ENCODE assay signal across 8 cellular contexts in genomic region chr2:222024934-222025890, GRCh38.
DNase-seq lines count a peak whose midpoint lies in the region; ATAC-seq, FAIRE-seq and TF ChIP-seq lines count a peak whose summit lies in the region.

No MANE protein-coding gene starts in this region.

- DNase-seq in DMS53 (lab: John Stamatoyannopoulos, UW), result peak; percentile 61
- peak; percentile 52 for DNase-seq in HT-29 (ENCODE audit: low spot score)
- DNase-seq in endothelial cell of umbilical vein (ENCODE audit: low read depth, low spot score), result peak; percentile 50
- no peak for DNase-seq in thyroid gland

- TF ChIP-seq RAD21 in neural cell (conservative IDR thresholded peaks at IDR 0.05), result peak; percentile 82

- no peak overlapping the region for H3K27ac ChIP-seq in OCI-LY1 (ENCODE audit: low read depth, low read length, poor library complexity, severe bottlenecking)
- H3K27ac ChIP-seq in endothelial cell of umbilical vein (ENCODE audit: insufficient read depth, low read depth, low read length), result no peak overlapping the region
- H3K27ac ChIP-seq in neural cell (ENCODE audit: low read length), result no peak overlapping the region
- no peak overlapping the region for H3K27ac ChIP-seq in thyroid gland

- no peak overlapping the region for H3K4me3 ChIP-seq in OCI-LY1 (ENCODE audit: low read depth, low read length, poor library complexity, severe bottlenecking)
- H3K4me3 ChIP-seq in endothelial cell of umbilical vein (replicated peaks in 1 of 3; ENCODE audit: insufficient read depth in 1 of 3, low read depth in 1 of 3, low read length in 3 of 3), result no peak overlapping the region
- peak overlapping the region; percentile 31 for H3K4me3 ChIP-seq in neural cell (ENCODE audit: low read length)
- H3K4me3 ChIP-seq in thyroid gland (replicated peaks in 1 of 3), result no peak overlapping the region

- FAIRE-seq in endothelial cell of umbilical vein (lab: Jason Lieb, UNC), result peak; percentile 72

- H4K20me1 ChIP-seq in OCI-LY1 (ENCODE audit: insufficient read depth, low read length) (no peaks in the 10 kb centered on the region), endothelial cell of umbilical vein (replicated peaks; ENCODE audit: control insufficient read depth, extremely low read depth, insufficient read depth, low read length) (no peaks in the 10 kb centered on the region), neural cell (ENCODE audit: insufficient read depth) (no peaks in the 10 kb centered on the region)

- intact Hi-C loops in endothelial cell of umbilical vein (cut with micrococcal nuclease) (loop anchor here (10.0 kb wide), 1 partner anchor 590 kb away; no protein-coding TSS in a partner anchor), thyroid gland (cut with DNase I) (no loop called here)

- no peaks in the 10 kb centered on the region for H3K27me3 ChIP-seq in OCI-LY1 (ENCODE audit: insufficient read depth, low read length)
- H3K27me3 ChIP-seq in endothelial cell of umbilical vein (ENCODE audit: control insufficient read depth in 2 of 2, insufficient read depth in 2 of 2, low read length in 2 of 2), result peaks cover 0 to 8% of the 10 kb centered on the region in 2 experiments
- no peaks in the 10 kb centered on the region for H3K27me3 ChIP-seq in neural cell (ENCODE audit: insufficient read depth, low read depth, low read length)
- no peaks in the 10 kb centered on the region for H3K27me3 ChIP-seq in thyroid gland

- H3K9me2 ChIP-seq in OCI-LY1 (ENCODE audit: low read depth, low read length), result no peaks in the 10 kb centered on the region
- H3K9me2 ChIP-seq in neural cell (ENCODE audit: insufficient read depth, low read length), result no peaks in the 10 kb centered on the region

- dilution Hi-C loops in endothelial cell of umbilical vein (cut with MboI; ENCODE audit: extremely low pct_ligation_motif_present, low sequenced_read_pairs), result no loop called here

- H3K4me1 ChIP-seq in OCI-LY1 (ENCODE audit: insufficient read depth, low read length, severe bottlenecking) (no peaks in the 10 kb centered on the region), endothelial cell of umbilical vein (ENCODE audit: control insufficient read depth, extremely low read depth, insufficient read depth, low read length) (no peaks in the 10 kb centered on the region), thyroid gland (no peaks in the 10 kb centered on the region)

- TF ChIP-seq CTCF in OCI-LY1 (IDR thresholded peaks at IDR 0.05; ENCODE audit: low read length) (peak; percentile 59), endothelial cell of umbilical vein (IDR thresholded peaks at IDR 0.05; ENCODE audit: extremely low read depth in 1 of 2, insufficient read depth in 1 of 2, low read depth in 1 of 2, low read length in 2 of 2) (peak; percentile 24 to 45), neural cell (IDR thresholded peaks at IDR 0.05; ENCODE audit: poor library complexity, severe bottlenecking) (peak; percentile 82), thyroid gland (IDR thresholded peaks at IDR 0.05) (peak in 3 of 6 experiments; percentile 39 to 60 (median 44))

- POLR2A ChIA-PET in endothelial cell of umbilical vein (lab: Charles Lee), result no interaction called here

- no peaks in the 10 kb centered on the region for H3K9me1 ChIP-seq in endothelial cell of umbilical vein (replicated peaks; ENCODE audit: control insufficient read depth, extremely low read depth, insufficient read depth, low read length)

- TF ChIP-seq EP300 in neural cell (conservative IDR thresholded peaks at IDR 0.05; ENCODE audit: poor library complexity, severe bottlenecking), result no peak

- H3F3A ChIP-seq in OCI-LY1 (ENCODE audit: insufficient read depth, low read length), result no peaks in the 10 kb centered on the region
- no peaks in the 10 kb centered on the region for H3F3A ChIP-seq in neural cell (ENCODE audit: insufficient read depth, low read length, poor library complexity, severe bottlenecking)

- H3K79me2 ChIP-seq in OCI-LY1 (ENCODE audit: insufficient read depth, low read length) (no peaks in the 10 kb centered on the region), endothelial cell of umbilical vein (ENCODE audit: control insufficient read depth, insufficient read depth, low read length) (no peaks in the 10 kb centered on the region), neural cell (replicated peaks; ENCODE audit: insufficient read depth, low read length) (no peaks in the 10 kb centered on the region)

- CTCF ChIA-PET in endothelial cell of umbilical vein (lab: Charles Lee), result interaction anchor here (0.6 to 3.1 kb wide), 21 partner anchors 9 to 914 kb away, joined by 3 to 22 read pairs (median 4); partner anchors contain the start of gene MOGAT1

- ATAC-seq in GM19351 (IDR thresholded peaks at IDR 0.05; ENCODE audit: unreplicated experiment) (no peak), GM21825 (IDR thresholded peaks at IDR 0.05; ENCODE audit: unreplicated experiment) (no peak)

- H3K9ac ChIP-seq in OCI-LY1 (ENCODE audit: low read length), result no peak overlapping the region
- no peak overlapping the region for H3K9ac ChIP-seq in endothelial cell of umbilical vein (replicated peaks; ENCODE audit: extremely low read depth, insufficient read depth, low read length)
- no peak overlapping the region for H3K9ac ChIP-seq in neural cell (ENCODE audit: low read length)

- H3K9me3 ChIP-seq in OCI-LY1 (ENCODE audit: low read length), result no peaks in the 10 kb centered on the region
- H3K9me3 ChIP-seq in endothelial cell of umbilical vein (replicated peaks; ENCODE audit: control insufficient read depth, insufficient read depth, low read length), result no peaks in the 10 kb centered on the region
- H3K9me3 ChIP-seq in neural cell (ENCODE audit: low read length), result no peaks in the 10 kb centered on the region
- no peaks in the 10 kb centered on the region for H3K9me3 ChIP-seq in thyroid gland

- H2AFZ ChIP-seq in OCI-LY1 (ENCODE audit: low read length) (no peak overlapping the region), endothelial cell of umbilical vein (ENCODE audit: low read depth, low read length) (no peak overlapping the region), neural cell (ENCODE audit: low read depth, low read length) (no peak overlapping the region)

- TF ChIP-seq POLR2A in endothelial cell of umbilical vein (IDR thresholded peaks at IDR 0.05; ENCODE audit: low read depth, low read length) (no peak), thyroid gland (IDR thresholded peaks at IDR 0.05) (no peak)

- no TSS peak for BruUV-seq in endothelial cell of umbilical vein (replicated peaks; lab: Mats Ljungman, UMichigan)

- H3K36me3 ChIP-seq in OCI-LY1 (ENCODE audit: insufficient read depth, low read length) (no peaks in the 10 kb centered on the region), endothelial cell of umbilical vein (ENCODE audit: control insufficient read depth in 2 of 2, extremely low read depth in 1 of 2, insufficient read depth in 2 of 2, low read length in 2 of 2) (no peaks in the 10 kb centered on the region), neural cell (ENCODE audit: insufficient read depth, low read length) (no peaks in the 10 kb centered on the region), thyroid gland (no peaks in the 10 kb centered on the region)

- WGBS in thyroid gland, 2 donors, result 29 to 36% methylated on average over 8 of the region's 8 CpGs

- no peak overlapping the region for H3K4me2 ChIP-seq in OCI-LY1 (ENCODE audit: low read length)
- H3K4me2 ChIP-seq in endothelial cell of umbilical vein (ENCODE audit: insufficient read depth, low read length), result no peak overlapping the region
- no peak overlapping the region for H3K4me2 ChIP-seq in neural cell (ENCODE audit: low read length)

TF ChIP-seq in endothelial cell of umbilical vein, 7 proteins besides CTCF, POLR2A, EP300 and RAD21:
- TF ChIP-seq GATA2 (IDR thresholded peaks at IDR 0.05; ENCODE audit: insufficient read depth, insufficient read length, low read depth, low read length), result no peak
- no peak for TF ChIP-seq FOS (IDR thresholded peaks at IDR 0.05; ENCODE audit: borderline replicate concordance, insufficient read depth, low read length)
- TF ChIP-seq EZH2 (IDR thresholded peaks at IDR 0.05; ENCODE audit: borderline replicate concordance, low read depth, low read length, severe bottlenecking), result no peak
- TF ChIP-seq POLR2AphosphoS5 (IDR thresholded peaks at IDR 0.05; ENCODE audit: insufficient read depth, low read depth, low read length), result no peak
- TF ChIP-seq MAX (IDR thresholded peaks at IDR 0.05; ENCODE audit: insufficient read depth, insufficient read length), result no peak
- no peak for TF ChIP-seq MYC (IDR thresholded peaks at IDR 0.05; ENCODE audit: low read depth, low read length)
- TF ChIP-seq JUN (IDR thresholded peaks at IDR 0.05; ENCODE audit: borderline replicate concordance, insufficient read depth, insufficient read length, low read depth), result no peak
TF ChIP-seq in endothelial cell of umbilical vein: peak in this region for 0.

TF ChIP-seq in neural cell, 6 proteins besides CTCF, POLR2A, EP300 and RAD21:
- TF ChIP-seq SMC3 (conservative IDR thresholded peaks at IDR 0.05; ENCODE audit: poor library complexity) (peak; percentile 76), POLR2AphosphoS5 (IDR thresholded peaks at IDR 0.05) (no peak)

Comparison
In these comparisons a context has a peak if more than half of its experiments do, and no peak if none do; other contexts are left out.
1. DNase-seq: peak in DMS53 (single experiment), HT-29 (single experiment) and endothelial cell of umbilical vein (single experiment); none in thyroid gland (0 of 2).